Comparison of ENCODE assay signal across 8 cellular contexts in the genomic region with DNA sequence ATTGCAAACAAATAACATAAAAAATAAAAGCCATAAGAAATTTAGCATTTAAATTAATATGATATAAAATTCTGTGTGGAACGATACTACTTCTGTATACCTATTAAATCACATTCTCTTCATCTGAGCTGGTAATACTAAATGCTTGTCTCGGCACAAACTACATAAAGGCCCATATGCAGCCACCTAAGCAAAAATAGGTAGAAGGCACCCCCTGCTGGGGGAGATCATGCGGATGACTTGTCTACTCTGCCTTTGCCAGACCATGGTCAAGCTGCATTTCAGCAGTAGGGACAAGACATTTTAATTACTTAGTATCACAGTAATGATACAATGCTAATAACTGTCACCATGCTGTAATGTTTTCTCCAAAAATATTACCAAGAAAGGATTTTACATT.
A peak's percentile ranks its signal among the peaks of the same experiment; 100 is the strongest.
DNase-seq lines count a peak whose midpoint lies in the region; ATAC-seq and TF ChIP-seq lines count a peak whose summit lies in the region.

No MANE protein-coding gene starts in this region.

- in situ Hi-C loops in astrocyte of the spinal cord (cut with HindIII; ENCODE audit: low sequenced_read_pairs): no loop called here

- DNase-seq in NCI-H226: peak; percentile 25
- DNase-seq in astrocyte of the spinal cord (ENCODE audit: low read depth, low spot score): peak; percentile 48
- DNase-seq in kidney tubule cell (ENCODE audit: low spot score): peak; percentile 56
- no peak for DNase-seq in AG08395 (ENCODE audit: low spot score)

- peak; percentile 57 for ATAC-seq in HG03025 (IDR thresholded peaks at IDR 0.05; ENCODE audit: low FRiP score, unreplicated experiment)
- no peak for ATAC-seq in GM21528 (IDR thresholded peaks at IDR 0.05; ENCODE audit: low FRiP score, unreplicated experiment)
- ATAC-seq in GM21526 (IDR thresholded peaks at IDR 0.05; ENCODE audit: low FRiP score, unreplicated experiment): no peak

- peak; percentile 40; the same call in 1 of the 2 replicates for TF ChIP-seq CTCF in GM12875 (IDR thresholded peaks at IDR 0.05; ENCODE audit: borderline replicate concordance, insufficient read depth, low read depth, low read length)
- TF ChIP-seq CTCF in astrocyte of the spinal cord (IDR thresholded peaks at IDR 0.05; ENCODE audit: low read depth, low read length): peak; percentile 39

- H3K4me3 ChIP-seq in GM12875 (ENCODE audit: low read depth, low read length) (no peak overlapping the region), astrocyte of the spinal cord (ENCODE audit: low read depth, low read length) (no peak overlapping the region)
